28 cellular contexts compared by ENCODE assay signal in the genomic region with DNA sequence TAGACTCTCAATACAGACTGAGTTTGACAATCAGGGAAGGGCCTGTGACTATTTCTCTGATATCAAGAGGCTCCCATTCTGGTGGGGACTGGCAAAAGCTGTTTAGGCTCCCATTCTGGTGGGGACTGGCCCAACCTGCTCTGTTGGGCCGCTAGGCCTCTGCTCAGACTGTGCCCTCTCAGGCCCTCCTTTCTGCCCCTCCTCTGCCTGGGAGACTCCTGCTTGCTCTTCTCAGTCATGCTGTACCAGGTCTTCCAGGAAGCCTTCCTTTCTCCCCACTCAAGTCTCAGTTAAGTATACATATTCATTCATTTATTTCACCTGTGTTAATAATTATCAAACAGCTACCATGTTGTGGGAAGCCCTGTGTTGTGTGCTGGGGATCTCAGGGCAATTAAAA.
"Had no signal": no experiment of that assay in that cellular context is flagged by ENCODE, and none has a peak within 500 bp of the region (broad histone marks: within the 10 kb centered on the region; RNA-seq: fewer than 3 reads in every experiment).

No MANE protein-coding gene starts in this region.

- H3K27ac ChIP-seq: ascending aorta, cardiac muscle cell, KMS-11, SJCRH30, SK-N-MC had no signal

- H3K4me1 Mint-ChIP-seq: activated CD4-positive, alpha-beta T cell treated with anti-CD3 and anti-CD28 coated beads for 36 hours; activated CD4-positive, alpha-beta T cell treated with anti-CD3 and anti-CD28 coated beads, Interleukin-2, amount 10 ng/mL, durations not matched to agents 7 days and 5 days; activated naive CD4-positive, alpha-beta T cell treated with anti-CD3 and anti-CD28 coated beads, Interleukin-2, amount 50 U/mL, for 24 hours; activated naive CD8-positive, alpha-beta T cell treated with anti-CD3 and anti-CD28 coated beads, Interleukin-2, amount 10 ng/mL, durations not matched to agents 7 days and 5 days; central memory CD8-positive, alpha-beta T cell had no signal

- H3K36me3 Mint-ChIP-seq: activated naive CD4-positive, alpha-beta T cell treated with anti-CD3 and anti-CD28 coated beads, Interleukin-2, amount 50 U/mL, for 24 hours; activated naive CD8-positive, alpha-beta T cell treated with anti-CD3 and anti-CD28 coated beads, Interleukin-2, amount 10 ng/mL, durations not matched to agents 7 days and 5 days; WTC11 had no signal

- H3K27ac Mint-ChIP-seq: activated CD4-positive, alpha-beta T cell treated with anti-CD3 and anti-CD28 coated beads for 36 hours; activated CD4-positive, alpha-beta T cell treated with anti-CD3 and anti-CD28 coated beads, Interleukin-2, amount 10 ng/mL, durations not matched to agents 7 days and 5 days; activated CD8-positive, alpha-beta T cell treated with anti-CD3 and anti-CD28 coated beads, Interleukin-2, amount 10 ng/mL, durations not matched to agents 7 days and 5 days; activated naive CD4-positive, alpha-beta T cell treated with anti-CD3 and anti-CD28 coated beads, Interleukin-2, amount 50 U/mL, for 24 hours; activated naive CD8-positive, alpha-beta T cell treated with anti-CD3 and anti-CD28 coated beads, Interleukin-2, amount 10 ng/mL, durations not matched to agents 7 days and 5 days; activated T-cell treated with anti-CD3 and anti-CD28 coated beads, Interleukin-2, amount 50 U/mL, for 24 hours; activated T-helper 2 cell treated with anti-CD3 and anti-CD28 coated beads, Interferon-gamma antibody, Interleukin-2, Interleukin-4, amounts not matched to agents 10 μg/mL and 5 μg/mL and 100 μg/mL, durations not matched to agents 14 hours and 24 hours and 36 hours; WTC11 had no signal

- H3K4me3 Mint-ChIP-seq: activated CD4-positive, alpha-beta T cell treated with anti-CD3 and anti-CD28 coated beads for 36 hours; activated CD4-positive, alpha-beta T cell treated with anti-CD3 and anti-CD28 coated beads, Interleukin-2, amount 10 ng/mL, durations not matched to agents 7 days and 5 days; activated CD8-positive, alpha-beta T cell treated with anti-CD3 and anti-CD28 coated beads, Interleukin-2, amount 10 ng/mL, durations not matched to agents 7 days and 5 days; activated naive CD4-positive, alpha-beta T cell treated with anti-CD3 and anti-CD28 coated beads, Interleukin-2, amount 50 U/mL, for 24 hours; activated naive CD8-positive, alpha-beta T cell treated with anti-CD3 and anti-CD28 coated beads, Interleukin-2, amount 10 ng/mL, durations not matched to agents 7 days and 5 days; activated T-cell treated with anti-CD3 and anti-CD28 coated beads, Interleukin-2, amount 50 U/mL, for 24 hours; central memory CD8-positive, alpha-beta T cell; WTC11 had no signal

- ATAC-seq: activated CD4-positive, alpha-beta T cell treated with anti-CD3 and anti-CD28 coated beads for 36 hours; activated CD4-positive, CD25-positive, alpha-beta regulatory T cell treated with anti-CD3 and anti-CD28 coated beads, Interleukin-2, amount 50 U/mL, for 24 hours; activated CD8-positive, alpha-beta T cell treated with anti-CD3 and anti-CD28 coated beads, Interleukin-2, amount 10 ng/mL, durations not matched to agents 7 days and 5 days; Panc1; WTC11 had no signal

- H3K4me1 ChIP-seq: ascending aorta, SJCRH30 had no signal

- H3K27me3 Mint-ChIP-seq: activated CD4-positive, alpha-beta T cell treated with anti-CD3 and anti-CD28 coated beads, Interleukin-2, amount 10 ng/mL, durations not matched to agents 7 days and 5 days had no signal

- H3K9me3 Mint-ChIP-seq: activated CD4-positive, alpha-beta T cell treated with anti-CD3 and anti-CD28 coated beads, Interleukin-2, amount 10 ng/mL, durations not matched to agents 7 days and 5 days; activated naive CD4-positive, alpha-beta T cell treated with anti-CD3 and anti-CD28 coated beads, Interleukin-2, amount 50 U/mL, for 24 hours; activated naive CD8-positive, alpha-beta T cell treated with anti-CD3 and anti-CD28 coated beads, Interleukin-2, amount 10 ng/mL, durations not matched to agents 7 days and 5 days; activated T-cell treated with anti-CD3 and anti-CD28 coated beads, Interleukin-2, amount 50 U/mL, for 24 hours; activated T-helper 2 cell treated with anti-CD3 and anti-CD28 coated beads, Interferon-gamma antibody, Interleukin-2, Interleukin-4, amounts not matched to agents 10 μg/mL and 5 μg/mL and 100 μg/mL, durations not matched to agents 14 hours and 24 hours and 36 hours; central memory CD8-positive, alpha-beta T cell; WTC11 had no signal

- H3K27me3 ChIP-seq: ascending aorta, cardiac muscle cell, SJCRH30 had no signal

- H3K36me3 ChIP-seq: ascending aorta, cardiac muscle cell, SJCRH30 had no signal

- H3K4me3 ChIP-seq: ascending aorta, cardiac muscle cell, SJCRH30, SK-N-MC had no signal

- H3K9me3 ChIP-seq: ascending aorta, SJCRH30 had no signal

- DNase-seq: activated CD4-positive, alpha-beta T cell treated with anti-CD3 and anti-CD28 coated beads for 36 hours; activated CD4-positive, alpha-beta T cell treated with anti-CD3 and anti-CD28 coated beads, Interleukin-2, amount 10 ng/mL, durations not matched to agents 7 days and 5 days; activated CD4-positive, alpha-beta T cell treated with anti-CD3 and anti-CD28 coated beads, Interleukin-2, amount 50 U/mL, for 48 hours; activated CD8-positive, alpha-beta T cell treated with anti-CD3 and anti-CD28 coated beads, Interleukin-2, amount 10 ng/mL, durations not matched to agents 7 days and 5 days; activated gamma-delta T cell; activated naive CD4-positive, alpha-beta T cell treated with Interleukin-2 at 50 U/mL for 16 hours; activated naive CD8-positive, alpha-beta T cell treated with anti-CD3 and anti-CD28 coated beads, Interleukin-2, amount 10 ng/mL, durations not matched to agents 7 days and 5 days; activated T-cell treated with anti-CD3 and anti-CD28 coated beads, Interleukin-2, amount 50 U/mL, for 24 hours; amygdala; MM.1S; MV-4-11; NCI-H1092; NCI-H1694; NCI-H1930; NCI-H2081 treated with DMSO at 0.1 percent for 48 hours; SHP77; SJCRH30; T1000 had no signal
